ENCODE assay signal across 4 cellular contexts in genomic region chr18:74565993-74566392, GRCh38. TPM values are rescaled to one million over a fixed set of nuclear protein-coding genes. Genes with fewer than 3 reads are reported as not detected.
"Had no signal": no experiment of that assay in that cellular context is flagged by ENCODE, and none has a peak within 500 bp of the region (broad histone marks: within the 10 kb centered on the region; RNA-seq: fewer than 3 reads in every experiment).

No MANE protein-coding gene starts in this region.

RNA-seq across cellular contexts. Expression of gene CNDP1, which starts 31.7 kb away (rescaled TPM):
- total RNA-seq: HT-29, HT1080, IMR-90 had no signal
- polyA plus RNA-seq: IgD-negative memory B cell, IMR-90 had no signal
